17 cellular contexts compared by ENCODE assay signal in genomic region chr4:146343776-146344175, GRCh38.
DNase-seq lines count a peak whose midpoint lies in the region; FAIRE-seq and TF ChIP-seq lines count a peak whose summit lies in the region.
"Had no signal": no experiment of that assay in that cellular context is flagged by ENCODE, and none has a peak within 500 bp of the region (broad histone marks: within the 10 kb centered on the region; RNA-seq: fewer than 3 reads in every experiment).

No MANE protein-coding gene starts in this region.

- POLR2A ChIA-PET in A673 (lab: Charles Lee; ENCODE audit: low non-redundant PET): no interaction called here
- POLR2A ChIA-PET in PC-9 (lab: Charles Lee; ENCODE audit: unreplicated experiment): interaction anchor here (0.7 kb wide), 1 partner anchor 129 kb away, joined by 5 read pairs; no protein-coding TSS in a partner anchor

- no peaks in the 10 kb centered on the region for H3K79me2 ChIP-seq in PC-9 (ENCODE audit: low read depth)
- no peaks in the 10 kb centered on the region for H3K79me2 ChIP-seq in trophoblast cell (ENCODE audit: control insufficient read depth, insufficient read depth, low read length, poor library complexity)

- no peak for TF ChIP-seq CTCF in A673 (conservative IDR thresholded peaks at IDR 0.05; ENCODE audit: low read depth, low read length)
- no peak for TF ChIP-seq CTCF in PC-9 (conservative IDR thresholded peaks at IDR 0.05)

- H3K27me3 ChIP-seq in A673 (replicated peaks; ENCODE audit: insufficient read depth, low read depth, low read length, poor library complexity) (no peaks in the 10 kb centered on the region), PC-9 (ENCODE audit: insufficient read depth, low read depth) (no peaks in the 10 kb centered on the region), trophoblast cell (ENCODE audit: insufficient read depth, low read length) (no peaks in the 10 kb centered on the region)
- H3K27me3 ChIP-seq: BE2C; BLaER1 treated with 17β-estradiol and CSF1 and Interleukin-3, amounts not matched to agents 10 nM and 100 nM had no signal

- H3F3A ChIP-seq in PC-9 (ENCODE audit: insufficient read depth, low read depth): peaks cover 4% of the 10 kb centered on the region; the same call in 1 of the 2 replicates

- H2AK5ac ChIP-seq in trophoblast cell (ENCODE audit: low read length): no peak overlapping the region

- no peak overlapping the region for H3K14ac ChIP-seq in trophoblast cell (ENCODE audit: low read length)

- H3K79me1 ChIP-seq in trophoblast cell (ENCODE audit: low read length): no peaks in the 10 kb centered on the region

- no TSS peak for BruUV-seq in A673 (replicated peaks; lab: Mats Ljungman, UMichigan)
- no TSS peak for BruUV-seq in PC-9 (replicated peaks; lab: Mats Ljungman, UMichigan)

- no peak overlapping the region for H4K8ac ChIP-seq in trophoblast cell (ENCODE audit: low read depth, low read length)

- H4K91ac ChIP-seq in trophoblast cell (ENCODE audit: low read depth, low read length): no peak overlapping the region

- peak overlapping the region; percentile 71 for H3K27ac ChIP-seq in A673 (ENCODE audit: low read depth, low read length, poor library complexity, severe bottlenecking)
- H3K27ac ChIP-seq in PC-9: peak overlapping the region; percentile 23; the same call in 1 of the 2 replicates
- H3K27ac ChIP-seq in trophoblast cell (ENCODE audit: low read depth, low read length): no peak overlapping the region
- H3K27ac ChIP-seq: BLaER1 treated with 17β-estradiol and CSF1 and Interleukin-3, amounts not matched to agents 10 nM and 100 nM had no signal

- no peak overlapping the region for H2BK120ac ChIP-seq in trophoblast cell (ENCODE audit: insufficient read depth, low read length, poor library complexity)

- CTCF ChIA-PET in A673 (lab: Charles Lee): no interaction called here
- CTCF ChIA-PET in PC-9 (lab: Charles Lee): interaction anchor here (1.1 kb wide), 1 partner anchor 575 kb away, joined by 3 read pairs; no protein-coding TSS in a partner anchor

- TF ChIP-seq POLR2A in GM12891 (IDR thresholded peaks at IDR 0.05; ENCODE audit: low read depth, low read length): no peak

- WGBS in trophoblast cell (ENCODE audit: extremely low coverage, insufficient coverage, insufficient read length): no CpG with 5 or more reads among the region's 3 CpGs

- H3K9ac ChIP-seq in trophoblast cell (ENCODE audit: low read length): no peak overlapping the region
- H3K9ac ChIP-seq: BLaER1 treated with 17β-estradiol and CSF1 and Interleukin-3, amounts not matched to agents 10 nM and 100 nM had no signal

- no peak overlapping the region for H3K4ac ChIP-seq in trophoblast cell (ENCODE audit: low read depth, low read length)

- H2BK5ac ChIP-seq in trophoblast cell (ENCODE audit: low read depth, low read length, poor library complexity): no peak overlapping the region

- no peak for FAIRE-seq in GM12891 (lab: Jason Lieb, UNC)
- no peak for FAIRE-seq in GM19239 (lab: Jason Lieb, UNC)
- FAIRE-seq: A204.1, G401.6 had no signal

- no peak overlapping the region for H3K23ac ChIP-seq in trophoblast cell (ENCODE audit: low read length)

- no peaks in the 10 kb centered on the region for H4K20me1 ChIP-seq in PC-9 (ENCODE audit: insufficient read depth)
- H4K20me1 ChIP-seq: BLaER1 treated with 17β-estradiol and CSF1 and Interleukin-3, amounts not matched to agents 10 nM and 100 nM had no signal

- intact Hi-C loops in A673 (cut with micrococcal nuclease; ENCODE audit: unreplicated experiment) (loop anchor here (2.0 to 10.0 kb wide), 5 partner anchors 181 to 754 kb away; partner anchors contain the start of gene SLC10A7), PC-9 (cut with micrococcal nuclease; ENCODE audit: unreplicated experiment) (loop anchor here (2.0 to 5.0 kb wide), 4 partner anchors 177 to 753 kb away; partner anchors contain the start of gene SLC10A7)

- H3K9me3 ChIP-seq in A673 (ENCODE audit: low read depth, low read length, poor library complexity, severe bottlenecking): no peaks in the 10 kb centered on the region
- H3K9me3 ChIP-seq in PC-9 (ENCODE audit: insufficient read depth, low read depth): no peaks in the 10 kb centered on the region
- no peaks in the 10 kb centered on the region for H3K9me3 ChIP-seq in trophoblast cell (ENCODE audit: insufficient read depth, low read depth, low read length)
- H3K9me3 ChIP-seq: BE2C; BLaER1 treated with 17β-estradiol and CSF1 and Interleukin-3, amounts not matched to agents 10 nM and 100 nM had no signal

- peaks cover 83% of the 10 kb centered on the region for H3K4me1 ChIP-seq in A673 (ENCODE audit: insufficient read depth, low read length, poor library complexity, severe bottlenecking)
- peaks cover 19% of the 10 kb centered on the region for H3K4me1 ChIP-seq in PC-9 (replicated peaks; ENCODE audit: insufficient read depth)
- no peaks in the 10 kb centered on the region for H3K4me1 ChIP-seq in trophoblast cell (ENCODE audit: control insufficient read depth in 1 of 2, insufficient read depth in 2 of 2, low read length in 2 of 2)

- no peak overlapping the region for H4K12ac ChIP-seq in trophoblast cell (ENCODE audit: low read depth, low read length)

- DNase-seq in A673 (ENCODE audit: low spot score) (no peak), PC-9 (peak in 1 of 2 experiments; percentile 67), trophoblast cell (peak; percentile 29 to 82), GM12891 (ENCODE audit: insufficient read length, low spot score) (no peak), GM19239 (ENCODE audit: insufficient read length, low spot score) (no peak), nucleus accumbens (lab: John Stamatoyannopoulos, UW) (no peak)
- DNase-seq: ACHN; BE2C; CD4-positive, alpha-beta T cell; CD8-positive, alpha-beta memory T cell; DMS53; DMS79 treated with DMSO at 0.1 percent for 48 hours; H9 had no signal

- H3K4me2 ChIP-seq in PC-9 (peak overlapping the region; percentile 46), trophoblast cell (ENCODE audit: low read length) (no peak overlapping the region)
- H3K4me2 ChIP-seq: GM23338 had no signal

- 0 out of 2 replicates have a peak overlapping the region, but pooled peaks have one; percentile 33 for H2AFZ ChIP-seq in PC-9
- no peak overlapping the region for H2AFZ ChIP-seq in trophoblast cell (ENCODE audit: insufficient read depth, low read length, poor library complexity)
- H2AFZ ChIP-seq: GM23338 had no signal

- H3K18ac ChIP-seq in trophoblast cell (ENCODE audit: low read length): no peak overlapping the region

- H3K9me2 ChIP-seq in PC-9 (ENCODE audit: insufficient read depth): no peaks in the 10 kb centered on the region

- H3K4me3 ChIP-seq in A673 (ENCODE audit: low read depth, low read length, poor library complexity, severe bottlenecking): no peak overlapping the region
- no peak overlapping the region for H3K4me3 ChIP-seq in PC-9
- no peak overlapping the region for H3K4me3 ChIP-seq in trophoblast cell (ENCODE audit: low read depth, low read length)
- H3K4me3 ChIP-seq: BLaER1 treated with 17β-estradiol and CSF1 and Interleukin-3, amounts not matched to agents 10 nM and 100 nM; GM23338 had no signal

- H3K36me3 ChIP-seq in A673 (ENCODE audit: insufficient read depth, low read length, poor library complexity, severe bottlenecking) (no peaks in the 10 kb centered on the region), PC-9 (ENCODE audit: low read depth) (no peaks in the 10 kb centered on the region), trophoblast cell (ENCODE audit: control insufficient read depth in 1 of 2, insufficient read depth in 2 of 2, low read length in 2 of 2) (no peaks in the 10 kb centered on the region)
- H3K36me3 ChIP-seq: BE2C; BLaER1 treated with 17β-estradiol and CSF1 and Interleukin-3, amounts not matched to agents 10 nM and 100 nM had no signal

- H2BK12ac ChIP-seq in trophoblast cell (ENCODE audit: low read length): no peak overlapping the region

TF ChIP-seq in GM12891, 5 proteins besides CTCF, POLR2A, EP300 and RAD21:
- TF ChIP-seq SPI1 (IDR thresholded peaks at IDR 0.05; ENCODE audit: low read depth, low read length): no peak

Comparison
In these comparisons a context has a peak if more than half of its experiments do, and no peak if none do; other contexts are left out.
1. DNase-seq: peak in trophoblast cell (2 of 2); none in A673 (single experiment), GM12891 (single experiment), GM19239 (single experiment) and nucleus accumbens (0 of 56).